In the genomic region with DNA sequence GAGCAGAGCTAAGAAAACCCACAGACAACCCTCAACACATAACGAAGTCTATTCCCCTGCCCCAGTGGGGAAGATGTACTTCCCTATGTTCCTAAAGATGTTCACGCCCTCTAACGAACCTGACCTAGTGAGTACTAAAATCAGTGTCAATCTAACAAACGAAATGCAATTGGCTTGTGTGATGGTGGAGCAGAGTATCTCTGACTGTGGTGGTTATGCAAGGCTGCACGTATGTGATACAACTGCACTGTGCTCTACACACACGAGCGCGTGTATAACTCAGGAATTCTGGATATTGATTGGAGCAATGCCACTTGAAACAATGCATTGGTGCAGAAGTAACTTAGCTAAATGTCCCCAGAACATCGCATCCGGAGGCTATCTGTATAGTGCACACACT, we compare ENCODE assay signal across 1 cellular context.
TF ChIP-seq lines count a peak whose summit lies in the region.

No MANE protein-coding gene starts in this region.

TF ChIP-seq in GM23338, 12 proteins besides CTCF, POLR2A, EP300 and RAD21 (continued from another document):
- TF ChIP-seq, protein P1, sequence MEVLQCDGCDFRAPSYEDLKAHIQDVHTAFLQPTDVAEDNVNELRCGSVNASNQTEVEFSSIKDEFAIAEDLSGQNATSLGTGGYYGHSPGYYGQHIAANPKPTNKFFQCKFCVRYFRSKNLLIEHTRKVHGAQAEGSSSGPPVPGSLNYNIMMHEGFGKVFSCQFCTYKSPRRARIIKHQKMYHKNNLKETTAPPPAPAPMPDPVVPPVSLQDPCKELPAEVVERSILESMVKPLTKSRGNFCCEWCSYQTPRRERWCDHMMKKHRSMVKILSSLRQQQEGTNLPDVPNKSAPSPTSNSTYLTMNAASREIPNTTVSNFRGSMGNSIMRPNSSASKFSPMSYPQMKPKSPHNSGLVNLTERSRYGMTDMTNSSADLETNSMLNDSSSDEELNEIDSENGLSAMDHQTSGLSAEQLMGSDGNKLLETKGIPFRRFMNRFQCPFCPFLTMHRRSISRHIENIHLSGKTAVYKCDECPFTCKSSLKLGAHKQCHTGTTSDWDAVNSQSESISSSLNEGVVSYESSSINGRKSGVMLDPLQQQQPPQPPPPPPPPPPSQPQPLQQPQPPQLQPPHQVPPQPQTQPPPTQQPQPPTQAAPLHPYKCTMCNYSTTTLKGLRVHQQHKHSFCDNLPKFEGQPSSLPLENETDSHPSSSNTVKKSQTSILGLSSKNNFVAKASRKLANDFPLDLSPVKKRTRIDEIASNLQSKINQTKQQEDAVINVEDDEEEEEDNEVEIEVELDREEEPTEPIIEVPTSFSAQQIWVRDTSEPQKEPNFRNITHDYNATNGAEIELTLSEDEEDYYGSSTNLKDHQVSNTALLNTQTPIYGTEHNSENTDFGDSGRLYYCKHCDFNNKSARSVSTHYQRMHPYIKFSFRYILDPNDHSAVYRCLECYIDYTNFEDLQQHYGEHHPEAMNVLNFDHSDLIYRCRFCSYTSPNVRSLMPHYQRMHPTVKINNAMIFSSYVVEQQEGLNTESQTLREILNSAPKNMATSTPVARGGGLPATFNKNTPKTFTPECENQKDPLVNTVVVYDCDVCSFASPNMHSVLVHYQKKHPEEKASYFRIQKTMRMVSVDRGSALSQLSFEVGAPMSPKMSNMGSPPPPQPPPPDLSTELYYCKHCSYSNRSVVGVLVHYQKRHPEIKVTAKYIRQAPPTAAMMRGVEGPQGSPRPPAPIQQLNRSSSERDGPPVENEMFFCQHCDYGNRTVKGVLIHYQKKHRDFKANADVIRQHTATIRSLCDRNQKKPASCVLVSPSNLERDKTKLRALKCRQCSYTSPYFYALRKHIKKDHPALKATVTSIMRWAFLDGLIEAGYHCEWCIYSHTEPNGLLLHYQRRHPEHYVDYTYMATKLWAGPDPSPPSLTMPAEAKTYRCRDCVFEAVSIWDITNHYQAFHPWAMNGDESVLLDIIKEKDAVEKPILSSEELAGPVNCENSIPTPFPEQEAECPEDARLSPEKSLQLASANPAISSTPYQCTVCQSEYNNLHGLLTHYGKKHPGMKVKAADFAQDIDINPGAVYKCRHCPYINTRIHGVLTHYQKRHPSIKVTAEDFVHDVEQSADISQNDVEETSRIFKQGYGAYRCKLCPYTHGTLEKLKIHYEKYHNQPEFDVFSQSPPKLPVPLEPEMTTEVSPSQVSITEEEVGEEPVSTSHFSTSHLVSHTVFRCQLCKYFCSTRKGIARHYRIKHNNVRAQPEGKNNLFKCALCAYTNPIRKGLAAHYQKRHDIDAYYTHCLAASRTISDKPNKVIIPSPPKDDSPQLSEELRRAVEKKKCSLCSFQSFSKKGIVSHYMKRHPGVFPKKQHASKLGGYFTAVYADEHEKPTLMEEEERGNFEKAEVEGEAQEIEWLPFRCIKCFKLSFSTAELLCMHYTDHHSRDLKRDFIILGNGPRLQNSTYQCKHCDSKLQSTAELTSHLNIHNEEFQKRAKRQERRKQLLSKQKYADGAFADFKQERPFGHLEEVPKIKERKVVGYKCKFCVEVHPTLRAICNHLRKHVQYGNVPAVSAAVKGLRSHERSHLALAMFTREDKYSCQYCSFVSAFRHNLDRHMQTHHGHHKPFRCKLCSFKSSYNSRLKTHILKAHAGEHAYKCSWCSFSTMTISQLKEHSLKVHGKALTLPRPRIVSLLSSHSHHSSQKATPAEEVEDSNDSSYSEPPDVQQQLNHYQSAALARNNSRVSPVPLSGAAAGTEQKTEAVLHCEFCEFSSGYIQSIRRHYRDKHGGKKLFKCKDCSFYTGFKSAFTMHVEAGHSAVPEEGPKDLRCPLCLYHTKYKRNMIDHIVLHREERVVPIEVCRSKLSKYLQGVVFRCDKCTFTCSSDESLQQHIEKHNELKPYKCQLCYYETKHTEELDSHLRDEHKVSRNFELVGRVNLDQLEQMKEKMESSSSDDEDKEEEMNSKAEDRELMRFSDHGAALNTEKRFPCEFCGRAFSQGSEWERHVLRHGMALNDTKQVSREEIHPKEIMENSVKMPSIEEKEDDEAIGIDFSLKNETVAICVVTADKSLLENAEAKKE (CRISPR knock-in tag; IDR thresholded peaks at IDR 0.05) = no peak
- TF ChIP-seq ZNF114 (CRISPR knock-in tag; IDR thresholded peaks at IDR 0.05) = no peak
- no peak for TF ChIP-seq CREB1 (CRISPR knock-in tag; IDR thresholded peaks at IDR 0.05; ENCODE audit: low read depth)
- no peak for TF ChIP-seq JUNB (IDR thresholded peaks at IDR 0.05; ENCODE audit: unreplicated experiment)
- no peak for TF ChIP-seq ZNF331 (CRISPR knock-in tag; IDR thresholded peaks at IDR 0.05; ENCODE audit: low read depth)
- no peak for TF ChIP-seq POLR2AphosphoS5 (IDR thresholded peaks at IDR 0.05; ENCODE audit: low read depth)
- no peak for TF ChIP-seq NANOG (IDR thresholded peaks at IDR 0.05; ENCODE audit: borderline replicate concordance)
- no peak for TF ChIP-seq STAT1 (IDR thresholded peaks at IDR 0.05; ENCODE audit: unreplicated experiment)
- TF ChIP-seq EZH2phosphoT487 (IDR thresholded peaks at IDR 0.05; ENCODE audit: unreplicated experiment) = no peak
- no peak for TF ChIP-seq EZH2 (IDR thresholded peaks at IDR 0.05; ENCODE audit: low read depth, unreplicated experiment)
TF ChIP-seq in GM23338: peak in this region for 0.
